Comparison of ENCODE assay signal across 1 cellular context in genomic region chr15:59701880-59702279, GRCh38.
TF ChIP-seq lines count a peak whose summit lies in the region.

No MANE protein-coding gene starts in this region.

TF ChIP-seq in SK-N-SH, 30 proteins besides CTCF, POLR2A, EP300 and RAD21 (continued from another document):
- TF ChIP-seq, protein P1, sequence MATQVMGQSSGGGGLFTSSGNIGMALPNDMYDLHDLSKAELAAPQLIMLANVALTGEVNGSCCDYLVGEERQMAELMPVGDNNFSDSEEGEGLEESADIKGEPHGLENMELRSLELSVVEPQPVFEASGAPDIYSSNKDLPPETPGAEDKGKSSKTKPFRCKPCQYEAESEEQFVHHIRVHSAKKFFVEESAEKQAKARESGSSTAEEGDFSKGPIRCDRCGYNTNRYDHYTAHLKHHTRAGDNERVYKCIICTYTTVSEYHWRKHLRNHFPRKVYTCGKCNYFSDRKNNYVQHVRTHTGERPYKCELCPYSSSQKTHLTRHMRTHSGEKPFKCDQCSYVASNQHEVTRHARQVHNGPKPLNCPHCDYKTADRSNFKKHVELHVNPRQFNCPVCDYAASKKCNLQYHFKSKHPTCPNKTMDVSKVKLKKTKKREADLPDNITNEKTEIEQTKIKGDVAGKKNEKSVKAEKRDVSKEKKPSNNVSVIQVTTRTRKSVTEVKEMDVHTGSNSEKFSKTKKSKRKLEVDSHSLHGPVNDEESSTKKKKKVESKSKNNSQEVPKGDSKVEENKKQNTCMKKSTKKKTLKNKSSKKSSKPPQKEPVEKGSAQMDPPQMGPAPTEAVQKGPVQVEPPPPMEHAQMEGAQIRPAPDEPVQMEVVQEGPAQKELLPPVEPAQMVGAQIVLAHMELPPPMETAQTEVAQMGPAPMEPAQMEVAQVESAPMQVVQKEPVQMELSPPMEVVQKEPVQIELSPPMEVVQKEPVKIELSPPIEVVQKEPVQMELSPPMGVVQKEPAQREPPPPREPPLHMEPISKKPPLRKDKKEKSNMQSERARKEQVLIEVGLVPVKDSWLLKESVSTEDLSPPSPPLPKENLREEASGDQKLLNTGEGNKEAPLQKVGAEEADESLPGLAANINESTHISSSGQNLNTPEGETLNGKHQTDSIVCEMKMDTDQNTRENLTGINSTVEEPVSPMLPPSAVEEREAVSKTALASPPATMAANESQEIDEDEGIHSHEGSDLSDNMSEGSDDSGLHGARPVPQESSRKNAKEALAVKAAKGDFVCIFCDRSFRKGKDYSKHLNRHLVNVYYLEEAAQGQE (IDR thresholded peaks at IDR 0.05; ENCODE audit: low read depth, low read length) = no peak
- TF ChIP-seq RXRA (IDR thresholded peaks at IDR 0.05; ENCODE audit: borderline replicate concordance, low read depth) = no peak
- no peak for TF ChIP-seq FOSL2 (IDR thresholded peaks at IDR 0.05; ENCODE audit: borderline replicate concordance, low read depth)
- TF ChIP-seq RFX5 (IDR thresholded peaks at IDR 0.05; ENCODE audit: low read length) = no peak
- TF ChIP-seq JUND (IDR thresholded peaks at IDR 0.05) = no peak
- no peak for TF ChIP-seq FOXM1 (IDR thresholded peaks at IDR 0.05; ENCODE audit: low read depth)
- no peak for TF ChIP-seq MXI1 (IDR thresholded peaks at IDR 0.05; ENCODE audit: low read depth, low read length)
- no peak for TF ChIP-seq TEAD4 (IDR thresholded peaks at IDR 0.05; ENCODE audit: borderline replicate concordance, insufficient read depth)
- TF ChIP-seq POLR2AphosphoS5 (IDR thresholded peaks at IDR 0.05; ENCODE audit: low read depth, low read length) = no peak
- no peak for TF ChIP-seq NFIC (IDR thresholded peaks at IDR 0.05; ENCODE audit: borderline replicate concordance)
- no peak for TF ChIP-seq MEF2A (IDR thresholded peaks at IDR 0.05; ENCODE audit: borderline replicate concordance, low read depth)
- TF ChIP-seq, protein P2, sequence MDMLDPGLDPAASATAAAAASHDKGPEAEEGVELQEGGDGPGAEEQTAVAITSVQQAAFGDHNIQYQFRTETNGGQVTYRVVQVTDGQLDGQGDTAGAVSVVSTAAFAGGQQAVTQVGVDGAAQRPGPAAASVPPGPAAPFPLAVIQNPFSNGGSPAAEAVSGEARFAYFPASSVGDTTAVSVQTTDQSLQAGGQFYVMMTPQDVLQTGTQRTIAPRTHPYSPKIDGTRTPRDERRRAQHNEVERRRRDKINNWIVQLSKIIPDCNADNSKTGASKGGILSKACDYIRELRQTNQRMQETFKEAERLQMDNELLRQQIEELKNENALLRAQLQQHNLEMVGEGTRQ (IDR thresholded peaks at IDR 0.05; ENCODE audit: borderline replicate concordance, low read depth, low read length) = no peak
- no peak for TF ChIP-seq ZBTB33 (IDR thresholded peaks at IDR 0.05; ENCODE audit: borderline replicate concordance, low read depth)
